In the genomic region with DNA sequence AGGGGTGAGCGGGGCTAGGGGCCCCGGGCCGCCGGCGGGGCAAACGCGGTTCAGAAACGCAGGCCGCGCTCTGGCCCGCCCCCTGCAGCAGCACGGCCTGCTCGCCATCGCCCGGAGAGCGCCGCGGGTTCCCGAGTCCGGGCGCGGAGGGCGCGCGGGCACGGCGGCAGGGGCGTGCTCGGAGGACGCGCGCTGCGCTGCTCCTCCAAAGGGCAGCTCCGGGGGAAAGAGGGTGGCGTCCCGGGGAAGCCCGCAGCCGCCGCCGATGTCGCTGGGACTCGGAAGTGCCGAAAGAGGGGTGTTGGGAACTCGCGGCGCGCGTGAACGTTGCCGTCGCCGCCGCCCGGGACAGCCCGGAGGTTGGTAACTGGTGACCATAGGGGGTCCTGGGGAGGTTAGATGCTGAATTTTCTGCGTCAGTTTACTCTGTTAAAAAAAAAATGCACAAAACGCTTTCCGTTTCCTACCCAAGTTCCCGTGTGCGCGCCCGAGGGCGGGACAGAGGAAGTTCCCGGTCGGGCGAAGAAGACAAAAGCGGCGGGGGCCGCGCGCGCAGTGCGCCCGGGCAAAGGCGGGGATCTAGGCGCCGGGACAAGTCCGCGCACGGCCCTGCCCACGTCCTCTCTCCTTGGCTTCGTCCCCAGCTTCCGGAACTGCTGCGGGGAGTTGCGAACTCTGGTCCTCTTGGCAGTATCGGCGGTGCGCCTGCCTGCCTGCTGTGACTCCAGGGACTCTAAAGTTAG, we compare ENCODE assay signal across 8 cellular contexts. TPM values are rescaled to one million over a fixed set of nuclear protein-coding genes. Genes with fewer than 3 reads are reported as not detected.
DNase-seq lines count a peak whose midpoint lies in the region; ATAC-seq and TF ChIP-seq lines count a peak whose summit lies in the region.

HHAT (plus strand) TSS at position 157 of the 743 bp plus-strand sequence. CDS start 20,074 bp downstream, outside the sequence.

- H3K36me3 Mint-ChIP-seq in activated naive CD4-positive, alpha-beta T cell treated with anti-CD3 and anti-CD28 coated beads, Interleukin-2, amount 10 ng/mL, durations not matched to agents 7 days and 5 days = peaks cover 3% of the 10 kb centered on the region

- no peak for TF ChIP-seq RAD21 in Ishikawa (IDR thresholded peaks at IDR 0.05; ENCODE audit: low read depth)

- no peaks in the 10 kb centered on the region for H3K79me2 ChIP-seq in DOHH2 (ENCODE audit: control insufficient read depth, low read length)

- peaks cover 9% of the 10 kb centered on the region; the same call in 1 of the 2 replicates for H3K27me3 ChIP-seq in DOHH2 (ENCODE audit: control insufficient read depth, low read length)
- H3K27me3 ChIP-seq in thyroid gland = no peaks in the 10 kb centered on the region

- no peak for TF ChIP-seq CTCF in DOHH2 (IDR thresholded peaks at IDR 0.05; ENCODE audit: low read depth, low read length, poor library complexity, severe bottlenecking)
- no peak for TF ChIP-seq CTCF in RWPE1 (conservative IDR thresholded peaks at IDR 0.05; ENCODE audit: low read depth)
- TF ChIP-seq CTCF in thyroid gland (IDR thresholded peaks at IDR 0.05) = peak in 1 of 6 experiments; percentile 19

- CTCF ChIA-PET in RWPE1 (lab: Yijun Ruan, JAX) = interaction anchor here (0.6 to 0.7 kb wide), 3 partner anchors 19 to 40 kb away, joined by 3 read pairs; no protein-coding TSS in a partner anchor
- CTCF ChIA-PET in activated naive CD4-positive, alpha-beta T cell treated with anti-CD3 and anti-CD28 coated beads, Interleukin-2, amount 10 ng/mL, durations not matched to agents 7 days and 5 days (lab: Charles Lee) = interaction anchor here (1.0 kb wide), 1 partner anchor 32 kb away, joined by 3 read pairs; no protein-coding TSS in a partner anchor

- H3K9me3 ChIP-seq in DOHH2 (ENCODE audit: control insufficient read depth, insufficient read depth, low read length) = no peaks in the 10 kb centered on the region
- H3K9me3 ChIP-seq in thyroid gland = no peaks in the 10 kb centered on the region

- POLR2A ChIA-PET in RWPE1 (lab: Yijun Ruan, JAX; ENCODE audit: low non-redundant PET) = interaction anchor here (0.5 to 0.6 kb wide), 2 partner anchors 29 to 397 kb away, joined by 6 to 9 read pairs; no protein-coding TSS in a partner anchor

- DNase-seq in RWPE1 (ENCODE audit: low spot score) (peak; percentile 75), globus pallidus (ENCODE audit: low spot score) (peak; percentile 72), nucleus accumbens (lab: John Stamatoyannopoulos, UW) (peak in 53 of 56 donors; percentile 9 to 82 (median 64)), thyroid gland (peak; percentile 79 to 85)
- DNase-seq in activated naive CD4-positive, alpha-beta T cell treated with anti-CD3 and anti-CD28 coated beads, Interleukin-2, amount 10 ng/mL, durations not matched to agents 7 days and 5 days = peak; percentile 76

- peak within 1 kb of the TSS; percentile 90 for H3K4me3 ChIP-seq in DOHH2 (ENCODE audit: low read length)
- peak within 1 kb of the TSS; percentile 60 to 84 (median 73) for H3K4me3 ChIP-seq in thyroid gland (replicated peaks in 1 of 3)

- H3K4me1 Mint-ChIP-seq in activated naive CD4-positive, alpha-beta T cell treated with anti-CD3 and anti-CD28 coated beads, Interleukin-2, amount 10 ng/mL, durations not matched to agents 7 days and 5 days = peaks cover 39% of the 10 kb centered on the region

- peaks cover 3% of the 10 kb centered on the region for H3K9me3 Mint-ChIP-seq in activated naive CD4-positive, alpha-beta T cell treated with anti-CD3 and anti-CD28 coated beads, Interleukin-2, amount 10 ng/mL, durations not matched to agents 7 days and 5 days

- peak within 1 kb of the TSS; percentile 91 for H3K27ac Mint-ChIP-seq in activated naive CD4-positive, alpha-beta T cell treated with anti-CD3 and anti-CD28 coated beads, Interleukin-2, amount 10 ng/mL, durations not matched to agents 7 days and 5 days

- H3K27me3 Mint-ChIP-seq in activated naive CD4-positive, alpha-beta T cell treated with anti-CD3 and anti-CD28 coated beads, Interleukin-2, amount 10 ng/mL, durations not matched to agents 7 days and 5 days = peaks cover 24% of the 10 kb centered on the region

- 0 out of 2 replicates have a peak, but pooled peaks cover 4% of the 10 kb centered on the region for H3F3A ChIP-seq in DOHH2 (ENCODE audit: control insufficient read depth, insufficient read depth)

- peak within 1 kb of the TSS; percentile 87 for H3K4me3 Mint-ChIP-seq in activated naive CD4-positive, alpha-beta T cell treated with anti-CD3 and anti-CD28 coated beads, Interleukin-2, amount 10 ng/mL, durations not matched to agents 7 days and 5 days

- 0% methylated on average over 52 to 62 of the region's 88 CpGs for WGBS in thyroid gland, 2 donors

- H3K4me2 ChIP-seq in DOHH2 (ENCODE audit: low read length) = peak within 1 kb of the TSS; percentile 91

- H4K20me1 ChIP-seq in DOHH2 (ENCODE audit: control insufficient read depth, insufficient read depth, low read depth, low read length) = no peaks in the 10 kb centered on the region

- intact Hi-C loops in thyroid gland (cut with DNase I) = no loop called here

- H3K27ac ChIP-seq in DOHH2 (ENCODE audit: low read depth, low read length) (peak within 1 kb of the TSS; percentile 58), RWPE1 (peak within 1 kb of the TSS; percentile 93), thyroid gland (peak within 1 kb of the TSS; percentile 86 to 95 (median 93))

- TF ChIP-seq EP300 in Ishikawa (IDR thresholded peaks at IDR 0.05; ENCODE audit: borderline replicate concordance) = no peak

- peaks cover 31% of the 10 kb centered on the region for H3K4me1 ChIP-seq in DOHH2 (ENCODE audit: control insufficient read depth, low read length)
- H3K4me1 ChIP-seq in thyroid gland = peaks cover 6 to 18% of the 10 kb centered on the region in 2 donors

- H3K36me3 ChIP-seq in DOHH2 (ENCODE audit: control insufficient read depth, low read length) = no peaks in the 10 kb centered on the region
- no peaks in the 10 kb centered on the region for H3K36me3 ChIP-seq in thyroid gland

- ATAC-seq in GM21619 (IDR thresholded peaks at IDR 0.05; ENCODE audit: unreplicated experiment) = peak; percentile 49

- no peaks in the 10 kb centered on the region for H3K9me2 ChIP-seq in DOHH2 (replicated peaks; ENCODE audit: control insufficient read depth, low read length)

- TF ChIP-seq POLR2A in thyroid gland (IDR thresholded peaks at IDR 0.05) = peak in 1 of 2 donors; percentile 76

TF ChIP-seq in Ishikawa, 13 proteins besides CTCF, POLR2A, EP300 and RAD21:
- TF ChIP-seq CEBPB (IDR thresholded peaks at IDR 0.05) (no peak), MAX (IDR thresholded peaks at IDR 0.05) (peak; percentile 18; the same call in 1 of the 2 replicates), NFIC (IDR thresholded peaks at IDR 0.05) (0 out of 2 replicates have a peak, but pooled peaks have one; percentile 22), FOXM1 (IDR thresholded peaks at IDR 0.05; ENCODE audit: borderline replicate concordance, low read depth) (no peak), TCF12 (IDR thresholded peaks at IDR 0.05; ENCODE audit: low read depth) (peak; percentile 29; the same call in 1 of the 2 replicates), ZBTB7A (IDR thresholded peaks at IDR 0.05; ENCODE audit: low read depth) (no peak), EGR1 (IDR thresholded peaks at IDR 0.05) (no peak), REST (IDR thresholded peaks at IDR 0.05; ENCODE audit: low read depth) (no peak)
- TF ChIP-seq, protein P1, sequence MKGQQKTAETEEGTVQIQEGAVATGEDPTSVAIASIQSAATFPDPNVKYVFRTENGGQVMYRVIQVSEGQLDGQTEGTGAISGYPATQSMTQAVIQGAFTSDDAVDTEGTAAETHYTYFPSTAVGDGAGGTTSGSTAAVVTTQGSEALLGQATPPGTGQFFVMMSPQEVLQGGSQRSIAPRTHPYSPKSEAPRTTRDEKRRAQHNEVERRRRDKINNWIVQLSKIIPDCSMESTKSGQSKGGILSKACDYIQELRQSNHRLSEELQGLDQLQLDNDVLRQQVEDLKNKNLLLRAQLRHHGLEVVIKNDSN (IDR thresholded peaks at IDR 0.05) = no peak

RNA-seq across cellular contexts. Expression of gene HHAT, which starts in this region (rescaled TPM):
- total RNA-seq in thyroid gland = 10 to 100 TPM in 3 of 4 donors, 1 to 10 TPM in 1; 7.9 to 15.9 (median 10.5) TPM

Comparison
In these comparisons a context has a peak if more than half of its experiments do, and no peak if none do; other contexts are left out.
1. Peak in every context shown above with its lines: DNase-seq, ATAC-seq, H3K4me3 ChIP-seq and H3K27ac ChIP-seq.